In genomic region chr18:11887305-11888262, GRCh38 we compare ENCODE assay signal across 19 cellular contexts. TPM values are rescaled to one million over a fixed set of nuclear protein-coding genes. Genes with fewer than 3 reads are reported as not detected.
DNase-seq lines count a peak whose midpoint lies in the region; ATAC-seq and TF ChIP-seq lines count a peak whose summit lies in the region.
"Had no signal": no experiment of that assay in that cellular context is flagged by ENCODE, and none has a peak within 500 bp of the region (broad histone marks: within the 10 kb centered on the region; RNA-seq: fewer than 3 reads in every experiment).

No MANE protein-coding gene starts in this region.

- H3K9me3 Mint-ChIP-seq in endodermal cell = no peaks in the 10 kb centered on the region
- H3K9me3 Mint-ChIP-seq: activated naive CD8-positive, alpha-beta T cell treated with anti-CD3 and anti-CD28 coated beads, Interleukin-2, amount 10 ng/mL, durations not matched to agents 7 days and 5 days; neural progenitor cell had no signal

- H3K4me3 Mint-ChIP-seq in endodermal cell = no peak overlapping the region
- H3K4me3 Mint-ChIP-seq: activated naive CD8-positive, alpha-beta T cell treated with anti-CD3 and anti-CD28 coated beads, Interleukin-2, amount 10 ng/mL, durations not matched to agents 7 days and 5 days; neural progenitor cell had no signal

- H3K27ac ChIP-seq in HEK293 (ENCODE audit: extremely low read depth, low read depth, low read length) = no peak overlapping the region
- H3K27ac ChIP-seq in PC-3 (ENCODE audit: low read length) = peak overlapping the region; percentile 38
- no peak overlapping the region for H3K27ac ChIP-seq in endodermal cell (ENCODE audit: low read depth, low read length)
- H3K27ac ChIP-seq: BLaER1, neural progenitor cell, thoracic aorta had no signal

- H3K79me2 ChIP-seq in PC-3 (ENCODE audit: low read length) = no peaks in the 10 kb centered on the region

- H3K4me1 Mint-ChIP-seq in endodermal cell = peaks cover 7% of the 10 kb centered on the region
- H3K4me1 Mint-ChIP-seq: activated naive CD8-positive, alpha-beta T cell treated with anti-CD3 and anti-CD28 coated beads, Interleukin-2, amount 10 ng/mL, durations not matched to agents 7 days and 5 days had no signal

- H3K27me3 Mint-ChIP-seq in endodermal cell (ENCODE audit: insufficient read depth) = no peaks in the 10 kb centered on the region
- H3K27me3 Mint-ChIP-seq: activated naive CD8-positive, alpha-beta T cell treated with anti-CD3 and anti-CD28 coated beads, Interleukin-2, amount 10 ng/mL, durations not matched to agents 7 days and 5 days had no signal

- 88 to 93% methylated on average over 6 to 10 of the region's 10 CpGs for WGBS in endodermal cell (ENCODE audit: insufficient coverage in 1 of 2, insufficient read length in 1 of 2), 2 experiments

- no peaks in the 10 kb centered on the region for H4K20me1 ChIP-seq in PC-3 (ENCODE audit: low read length)
- H4K20me1 ChIP-seq: BLaER1 had no signal

- POLR2A ChIA-PET in HEK293 (lab: Yijun Ruan, JAX) (interaction anchor here (1.4 kb wide), 1 partner anchor 21 kb away, joined by 5 read pairs; the partner anchor contains the start of gene MPPE1), PC-3 (lab: Charles Lee; ENCODE audit: unreplicated experiment) (interaction anchor here (0.6 kb wide), 1 partner anchor 16 kb away, joined by 4 read pairs; no protein-coding TSS in a partner anchor)

- CTCF ChIA-PET in HEK293 (lab: Yijun Ruan, JAX) = interaction anchor here (0.6 to 2.0 kb wide), 6 partner anchors 14 to 331 kb away, joined by 3 to 9 read pairs (median 3); no protein-coding TSS in a partner anchor
- CTCF ChIA-PET in PC-3 (lab: Charles Lee) = interaction anchor here (0.5 kb wide), 1 partner anchor 151 kb away, joined by 5 read pairs; no protein-coding TSS in a partner anchor

- BruUV-seq in PC-3 (replicated peaks; lab: Mats Ljungman, UMichigan) = no TSS peak

- H2AFZ ChIP-seq in PC-3 (ENCODE audit: low read length) = no peak overlapping the region
- H2AFZ ChIP-seq: neural progenitor cell had no signal

- H3K36me3 Mint-ChIP-seq in endodermal cell (ENCODE audit: low read depth) = peaks cover 40% of the 10 kb centered on the region

- H3K4me1 ChIP-seq in HEK293 (ENCODE audit: control insufficient read depth, insufficient read depth, low read length) = 0 out of 2 replicates have a peak, but pooled peaks cover 3% of the 10 kb centered on the region
- peaks cover 32% of the 10 kb centered on the region for H3K4me1 ChIP-seq in PC-3 (ENCODE audit: insufficient read depth, low read length)
- H3K4me1 ChIP-seq in endodermal cell (ENCODE audit: control insufficient read depth, insufficient read depth, low read length) = peaks cover 10% of the 10 kb centered on the region
- H3K4me1 ChIP-seq: neural progenitor cell had no signal

- H3K4me2 ChIP-seq in PC-3 (ENCODE audit: low read length) = peak overlapping the region; percentile 48
- H3K4me2 ChIP-seq: BLaER1, neural progenitor cell had no signal

- peaks cover 10 to 50% of the 10 kb centered on the region in 2 experiments; a peak in 2 of 3 replicates for H3K36me3 ChIP-seq in HEK293 (ENCODE audit: control insufficient read depth in 2 of 2, insufficient read depth in 1 of 2, low read length in 2 of 2)
- peaks cover 10% of the 10 kb centered on the region; the same call in 1 of the 2 replicates for H3K36me3 ChIP-seq in PC-3 (ENCODE audit: low read depth, low read length)
- peaks cover 52% of the 10 kb centered on the region for H3K36me3 ChIP-seq in endodermal cell (ENCODE audit: control insufficient read depth, insufficient read depth, low read length)
- H3K36me3 ChIP-seq: neural progenitor cell had no signal

- no peak for TF ChIP-seq CTCF in HEK293 (tag by site-specific recombination; IDR thresholded peaks at IDR 0.05)
- no peak for TF ChIP-seq CTCF in PC-3 (conservative IDR thresholded peaks at IDR 0.05; ENCODE audit: low read depth, low read length)
- no peak for TF ChIP-seq CTCF in endodermal cell (conservative IDR thresholded peaks at IDR 0.05)

- no peaks in the 10 kb centered on the region for H3F3A ChIP-seq in PC-3 (ENCODE audit: low read length, unreplicated experiment)

- ATAC-seq in PC-3 = peak; percentile 78
- no peak for ATAC-seq in GM19452 (IDR thresholded peaks at IDR 0.05; ENCODE audit: unreplicated experiment)

- no peak overlapping the region for H3K4me3 ChIP-seq in HEK293 (ENCODE audit: low read depth, low read length)
- no peak overlapping the region for H3K4me3 ChIP-seq in PC-3 (ENCODE audit: low read length)
- no peak overlapping the region for H3K4me3 ChIP-seq in endodermal cell (ENCODE audit: low read length)
- H3K4me3 ChIP-seq: BLaER1, MG63, neural progenitor cell, thoracic aorta had no signal

- H3K9ac ChIP-seq in PC-3 (ENCODE audit: low read length) = no peak overlapping the region
- H3K9ac ChIP-seq in endodermal cell (ENCODE audit: extremely low read depth, low read length, poor library complexity, severe bottlenecking) = no peak overlapping the region
- H3K9ac ChIP-seq: BLaER1, neural progenitor cell had no signal

- intact Hi-C loops in PC-3 (cut with micrococcal nuclease) (no loop called here), posterior vena cava (cut with DNase I) (no loop called here)

- DNase-seq in PC-3 (peak; percentile 66), endodermal cell (no peak), posterior vena cava (ENCODE audit: low spot score) (peak; percentile 12), activated gamma-delta T cell treated with Interleukin-2 at 50 U/mL for 16 hours (no peak), NCI-H510A treated with DMSO at 0.1 percent for 48 hours (lab: John Stamatoyannopoulos, UW) (no peak)
- no peak for DNase-seq in activated CD4-positive, CD25-positive, alpha-beta regulatory T cell (lab: John Stamatoyannopoulos, UW)
- DNase-seq: activated CD4-positive, CD25-positive, alpha-beta regulatory T cell treated with anti-CD3 and anti-CD28 coated beads, Interleukin-2, amount 50 U/mL, for 72 hours; activated CD8-positive, alpha-beta memory T cell treated with anti-CD3 and anti-CD28 coated beads, Interleukin-2, amount 50 U/mL, for 4 hours; activated naive CD8-positive, alpha-beta T cell treated with anti-CD3 and anti-CD28 coated beads, Interleukin-2, amount 10 ng/mL, durations not matched to agents 7 days and 5 days; central memory CD4-positive, alpha-beta T cell; DMS79; MG63; NCI-H2029; NCI-H748 treated with DMSO at 0.1 percent for 48 hours had no signal

- H3K9me3 ChIP-seq in HEK293 (ENCODE audit: control insufficient read depth, insufficient read depth, low read depth, low read length) = no peaks in the 10 kb centered on the region
- no peaks in the 10 kb centered on the region for H3K9me3 ChIP-seq in PC-3 (ENCODE audit: low read length)
- H3K9me3 ChIP-seq in endodermal cell (ENCODE audit: control insufficient read depth, low read length) = no peaks in the 10 kb centered on the region
- H3K9me3 ChIP-seq: BLaER1, MG63, thoracic aorta had no signal

- peak overlapping the region; percentile 40 for H3K27ac Mint-ChIP-seq in endodermal cell
- H3K27ac Mint-ChIP-seq: activated naive CD8-positive, alpha-beta T cell treated with anti-CD3 and anti-CD28 coated beads, Interleukin-2, amount 10 ng/mL, durations not matched to agents 7 days and 5 days; neural progenitor cell had no signal

- H3K27me3 ChIP-seq in PC-3 (ENCODE audit: low read length) = no peaks in the 10 kb centered on the region
- H3K27me3 ChIP-seq in endodermal cell (ENCODE audit: control insufficient read depth, insufficient read depth, low read length, poor library complexity, severe bottlenecking) = no peaks in the 10 kb centered on the region
- H3K27me3 ChIP-seq: BLaER1, MG63, neural progenitor cell had no signal

- no peaks in the 10 kb centered on the region for H3K9me2 ChIP-seq in PC-3 (replicated peaks; ENCODE audit: low read length)

TF ChIP-seq in HEK293, 187 proteins besides CTCF, POLR2A, EP300 and RAD21 (continues in another document):
- TF ChIP-seq ZSCAN30 (tag by site-specific recombination; IDR thresholded peaks at IDR 0.05) = no peak
- peak; percentile 51; the same call in 1 of the 2 replicates for TF ChIP-seq ZNF629 (tag by site-specific recombination; IDR thresholded peaks at IDR 0.05)
- TF ChIP-seq ZFP37 (tag by site-specific recombination; IDR thresholded peaks at IDR 0.05) = 0 out of 2 replicates have a peak, but pooled peaks have one; percentile 50
- TF ChIP-seq ZNF426 (tag by site-specific recombination; IDR thresholded peaks at IDR 0.05) = no peak
- no peak for TF ChIP-seq ZNF544 (tag by site-specific recombination; IDR thresholded peaks at IDR 0.05)
- TF ChIP-seq ZNF843 (tag by site-specific recombination; IDR thresholded peaks at IDR 0.05) = peak; percentile 20; the same call in 1 of the 2 replicates
- peak; percentile 64 for TF ChIP-seq HIC1 (tag by site-specific recombination; IDR thresholded peaks at IDR 0.05)
- TF ChIP-seq ZXDB (tag by site-specific recombination; IDR thresholded peaks at IDR 0.05) = peak; percentile 72; the same call in 1 of the 2 replicates
- TF ChIP-seq ZNF510 (tag by site-specific recombination; IDR thresholded peaks at IDR 0.05; ENCODE audit: insufficient replicate concordance) = no peak
- TF ChIP-seq SP2 (tag by site-specific recombination; IDR thresholded peaks at IDR 0.05) = no peak
- TF ChIP-seq PRDM1 (tag by site-specific recombination; IDR thresholded peaks at IDR 0.05) = peak; percentile 75

RNA-seq across cellular contexts. Expression of gene MPPE1, which starts 20.5 kb away (rescaled TPM):
- 15.8 and 17.9 TPM in 2 replicates for total RNA-seq in PC-3 (2014; rRNA removed)
- 10 to 100 TPM; 27.3 to 33.5 TPM for total RNA-seq in endodermal cell
- polyA plus RNA-seq in endodermal cell (2013, experiment 1 of 2) = 19.5 TPM
- 14.6 TPM for polyA plus RNA-seq in endodermal cell (2013, experiment 2 of 2)
- total RNA-seq in posterior vena cava = 10 to 100 TPM; 26.2 to 39.6 TPM

RNA-seq across cellular contexts. Expression of gene CHMP1B, which starts 36.4 kb away (rescaled TPM):
- total RNA-seq in PC-3 (2014; rRNA removed) (81.9 and 89.5 TPM in 2 replicates), endodermal cell (10 to 100 TPM; 35.3 to 35.8 TPM), posterior vena cava (10 to 100 TPM; 44.0 to 44.4 TPM)
- 37.6 TPM for polyA plus RNA-seq in endodermal cell (2013, experiment 1 of 2)
- 35.4 TPM for polyA plus RNA-seq in endodermal cell (2013, experiment 2 of 2)

Comparison
In these comparisons a context has a peak if more than half of its experiments do, and no peak if none do; other contexts are left out.
1. DNase-seq: peak in PC-3 (single experiment) and posterior vena cava (single experiment); none in endodermal cell (single experiment), activated gamma-delta T cell treated with Interleukin-2 at 50 U/mL for 16 hours (single experiment), activated CD4-positive, CD25-positive, alpha-beta regulatory T cell (0 of 4) and NCI-H510A treated with DMSO at 0.1 percent for 48 hours (single experiment).